In genomic region chr17:18994626-18995025, GRCh38 we compare ENCODE assay signal across 1 cellular context.
TF ChIP-seq lines count a peak whose summit lies in the region.

No MANE protein-coding gene starts in this region.

TF ChIP-seq in WTC11, 78 proteins besides CTCF, POLR2A, EP300 and RAD21 (continued from another document):
- TF ChIP-seq ATF6 (CRISPR knock-in tag; IDR thresholded peaks at IDR 0.05) (no peak), AFF4 (CRISPR knock-in tag; IDR thresholded peaks at IDR 0.05; ENCODE audit: borderline replicate concordance) (no peak), ZNF263 (CRISPR knock-in tag; IDR thresholded peaks at IDR 0.05; ENCODE audit: low read depth) (no peak), MXD4 (CRISPR knock-in tag; IDR thresholded peaks at IDR 0.05; ENCODE audit: borderline replicate concordance) (no peak), E2F5 (CRISPR knock-in tag; IDR thresholded peaks at IDR 0.05) (no peak), MYBL2 (CRISPR knock-in tag; IDR thresholded peaks at IDR 0.05) (no peak), ZNF423 (CRISPR knock-in tag; IDR thresholded peaks at IDR 0.05) (no peak), ZSCAN18 (CRISPR knock-in tag; IDR thresholded peaks at IDR 0.05) (no peak), HMGXB4 (CRISPR knock-in tag; IDR thresholded peaks at IDR 0.05) (no peak), ZNF425 (CRISPR knock-in tag; conservative IDR thresholded peaks at IDR 0.05) (no peak), NFATC4 (CRISPR knock-in tag; IDR thresholded peaks at IDR 0.05) (no peak), ARID4B (CRISPR knock-in tag; IDR thresholded peaks at IDR 0.05; ENCODE audit: borderline replicate concordance) (no peak), SP1 (CRISPR knock-in tag; conservative IDR thresholded peaks at IDR 0.05) (no peak)
TF ChIP-seq in WTC11: peak in this region for 0.
